33 cellular contexts compared by ENCODE assay signal in genomic region chr2:102383722-102384121, GRCh38. TPM values are rescaled to one million over a fixed set of nuclear protein-coding genes. Genes with fewer than 3 reads are reported as not detected.
"Had no signal": no experiment of that assay in that cellular context is flagged by ENCODE, and none has a peak within 500 bp of the region (broad histone marks: within the 10 kb centered on the region; RNA-seq: fewer than 3 reads in every experiment).

No MANE protein-coding gene starts in this region.

- H3K27ac ChIP-seq: adrenal gland, body of pancreas, brain microvascular endothelial cell, breast epithelium, VCaP had no signal

- ATAC-seq: activated CD8-positive, alpha-beta T cell treated with anti-CD3 and anti-CD28 coated beads for 36 hours; activated naive CD4-positive, alpha-beta T cell treated with anti-CD3 and anti-CD28 coated beads, Interleukin-2, amount 50 U/mL, for 72 hours; activated T-cell treated with anti-CD3 and anti-CD28 coated beads, Interleukin-2, amount 50 U/mL, for 4 hours; activated T-cell treated with anti-CD3 and anti-CD28 coated beads, Interleukin-2, amount 50 U/mL, for 72 hours; activated T-helper 17 cell treated with anti-CD3 and anti-CD28 coated beads, Interleukin-2, amount 50 U/mL, for 72 hours; body of pancreas had no signal

- DNase-seq: activated B cell treated with CpG ODN at 0.5 μM for 24 hours; activated CD4-positive, alpha-beta memory T cell treated with anti-CD3 and anti-CD28 coated beads for 36 hours; activated CD4-positive, alpha-beta T cell treated with anti-CD3 and anti-CD28 coated beads for 4 hours; activated CD4-positive, alpha-beta T cell treated with anti-CD3 and anti-CD28 coated beads, Interleukin-2, amount 10 ng/mL, durations not matched to agents 24 days and 14 days; activated CD4-positive, alpha-beta T cell treated with anti-CD3 and anti-CD28 coated beads, Interleukin-2, amount 50 U/mL, for 1 hour; activated CD4-positive, alpha-beta T cell treated with anti-CD3 and anti-CD28 coated beads, Interleukin-2, amount 50 U/mL, for 4 hours; activated CD4-positive, CD25-positive, alpha-beta regulatory T cell treated with anti-CD3 and anti-CD28 coated beads, Interleukin-2, amount 50 U/mL, for 72 hours; activated CD8-positive, alpha-beta memory T cell treated with anti-CD3 and anti-CD28 coated beads, Interleukin-2, amount 50 U/mL, for 4 hours; activated CD8-positive, alpha-beta T cell treated with anti-CD3 and anti-CD28 coated beads for 36 hours; activated effector memory CD4-positive, alpha-beta T cell treated with anti-CD3 and anti-CD28 coated beads, Interleukin-2, amount 50 U/mL, for 16 hours; activated gamma-delta T cell treated with Interleukin-2 at 50 U/mL for 16 hours; activated naive CD4-positive, alpha-beta T cell; activated naive CD4-positive, alpha-beta T cell treated with anti-CD3 and anti-CD28 coated beads for 36 hours; activated naive CD4-positive, alpha-beta T cell treated with anti-CD3 and anti-CD28 coated beads, Interleukin-2, amount 50 U/mL, for 16 hours; activated naive CD8-positive, alpha-beta T cell treated with anti-CD3 and anti-CD28 coated beads for 36 hours; activated T-cell treated with anti-CD3 and anti-CD28 coated beads for 4 hours; activated T-cell treated with anti-CD3 and anti-CD28 coated beads, Interleukin-2, amount 50 U/mL, for 1 hour; activated T-cell treated with anti-CD3 and anti-CD28 coated beads, Interleukin-2, amount 50 U/mL, for 4 hours; activated T-cell treated with anti-CD3 and anti-CD28 coated beads, Interleukin-2, amount 50 U/mL, for 72 hours; adrenal gland; amniotic stem cell; aorta; body of pancreas; brain microvascular endothelial cell; central memory CD4-positive, alpha-beta T cell; T-helper 2 cell; T-helper 9 cell had no signal

- H3K36me3 ChIP-seq: adrenal gland, brain microvascular endothelial cell, breast epithelium had no signal

- H3K27me3 ChIP-seq: adrenal gland, body of pancreas, brain microvascular endothelial cell, breast epithelium had no signal

- H3K4me1 ChIP-seq: adrenal gland, body of pancreas, breast epithelium had no signal

- H3K4me3 ChIP-seq: adrenal gland, body of pancreas, breast epithelium had no signal

RNA-seq across cellular contexts. Expression of gene IL18RAP, which starts 39.2 kb away (rescaled TPM):
- total RNA-seq: astrocyte, cerebellum had no signal
